ENCODE assay signal across 8 cellular contexts in genomic region chr3:30342319-30343060, GRCh38.
DNase-seq lines count a peak whose midpoint lies in the region; ATAC-seq and TF ChIP-seq lines count a peak whose summit lies in the region.

No MANE protein-coding gene starts in this region.

- no peak for TF ChIP-seq EP300 in sigmoid colon (IDR thresholded peaks at IDR 0.05)

- TF ChIP-seq CTCF in RWPE2 (IDR thresholded peaks at IDR 0.05; ENCODE audit: poor library complexity, severe bottlenecking) (no peak), fibroblast of villous mesenchyme (IDR thresholded peaks at IDR 0.05; ENCODE audit: insufficient read depth, low read depth, low read length) (no peak), sigmoid colon (IDR thresholded peaks at IDR 0.05) (no peak)

- DNase-seq in ELR (ENCODE audit: low read depth): peak; percentile 99
- DNase-seq in RWPE2 (ENCODE audit: low spot score): peak; percentile 77
- peak; percentile 82 for DNase-seq in fibroblast of villous mesenchyme (ENCODE audit: low read depth)
- DNase-seq in sigmoid colon: peak; percentile 81
- no peak for DNase-seq in NOMO-1 (lab: John Stamatoyannopoulos, UW; ENCODE audit: unreplicated experiment in 2 of 2)

- H3K36me3 ChIP-seq in RWPE2 (ENCODE audit: low read depth) (no peaks in the 10 kb centered on the region), sigmoid colon (no peaks in the 10 kb centered on the region)

- no peaks in the 10 kb centered on the region for H3K9me3 ChIP-seq in RWPE2 (ENCODE audit: severe bottlenecking)
- H3K9me3 ChIP-seq in sigmoid colon: no peaks in the 10 kb centered on the region

- H3K4me3 ChIP-seq in RWPE2 (ENCODE audit: severe bottlenecking): no peak overlapping the region
- no peak overlapping the region for H3K4me3 ChIP-seq in fibroblast of villous mesenchyme (ENCODE audit: low read depth, low read length)
- H3K4me3 ChIP-seq in sigmoid colon: no peak overlapping the region

- H3K27me3 ChIP-seq in RWPE2 (ENCODE audit: insufficient read depth, poor library complexity, severe bottlenecking) (no peaks in the 10 kb centered on the region), sigmoid colon (no peaks in the 10 kb centered on the region)

- WGBS in sigmoid colon, 2 donors: 59 to 70% methylated on average over 6 of the region's 6 CpGs

- H3K4me1 ChIP-seq in RWPE2 (ENCODE audit: insufficient read depth, poor library complexity, severe bottlenecking) (peaks cover 63% of the 10 kb centered on the region), sigmoid colon (peaks cover 0 to 21% (median 6%) of the 10 kb centered on the region in 4 donors)

- H3K27ac ChIP-seq in RWPE2 (ENCODE audit: poor library complexity, severe bottlenecking) (peak overlapping the region; percentile 99), sigmoid colon (peak overlapping the region; percentile 58 to 73 (median 67))

- intact Hi-C loops in sigmoid colon (cut with DNase I): loop anchor here (10.0 kb wide), 1 partner anchor 78 kb away; no protein-coding TSS in a partner anchor

- TF ChIP-seq POLR2A in sigmoid colon (IDR thresholded peaks at IDR 0.05): no peak

- ATAC-seq in RWPE2 (ENCODE audit: low read depth) (peak; percentile 84), HG02970 (IDR thresholded peaks at IDR 0.05; ENCODE audit: low FRiP score, unreplicated experiment) (no peak), GM19455 (IDR thresholded peaks at IDR 0.05; ENCODE audit: unreplicated experiment) (no peak), GM19328 (IDR thresholded peaks at IDR 0.05; ENCODE audit: unreplicated experiment) (no peak)

Comparison
In these comparisons a context has a peak if more than half of its experiments do, and no peak if none do; other contexts are left out.
1. DNase-seq: peak in ELR (single experiment), RWPE2 (single experiment), fibroblast of villous mesenchyme (single experiment) and sigmoid colon (single experiment); none in NOMO-1 (0 of 2).